1 cellular context compared by ENCODE assay signal in genomic region chr20:47346172-47346571, GRCh38.
TF ChIP-seq lines count a peak whose summit lies in the region.

No MANE protein-coding gene starts in this region.

TF ChIP-seq in GM23338, 12 proteins besides CTCF, POLR2A, EP300 and RAD21 (continued from another document):
- TF ChIP-seq, protein P1, sequence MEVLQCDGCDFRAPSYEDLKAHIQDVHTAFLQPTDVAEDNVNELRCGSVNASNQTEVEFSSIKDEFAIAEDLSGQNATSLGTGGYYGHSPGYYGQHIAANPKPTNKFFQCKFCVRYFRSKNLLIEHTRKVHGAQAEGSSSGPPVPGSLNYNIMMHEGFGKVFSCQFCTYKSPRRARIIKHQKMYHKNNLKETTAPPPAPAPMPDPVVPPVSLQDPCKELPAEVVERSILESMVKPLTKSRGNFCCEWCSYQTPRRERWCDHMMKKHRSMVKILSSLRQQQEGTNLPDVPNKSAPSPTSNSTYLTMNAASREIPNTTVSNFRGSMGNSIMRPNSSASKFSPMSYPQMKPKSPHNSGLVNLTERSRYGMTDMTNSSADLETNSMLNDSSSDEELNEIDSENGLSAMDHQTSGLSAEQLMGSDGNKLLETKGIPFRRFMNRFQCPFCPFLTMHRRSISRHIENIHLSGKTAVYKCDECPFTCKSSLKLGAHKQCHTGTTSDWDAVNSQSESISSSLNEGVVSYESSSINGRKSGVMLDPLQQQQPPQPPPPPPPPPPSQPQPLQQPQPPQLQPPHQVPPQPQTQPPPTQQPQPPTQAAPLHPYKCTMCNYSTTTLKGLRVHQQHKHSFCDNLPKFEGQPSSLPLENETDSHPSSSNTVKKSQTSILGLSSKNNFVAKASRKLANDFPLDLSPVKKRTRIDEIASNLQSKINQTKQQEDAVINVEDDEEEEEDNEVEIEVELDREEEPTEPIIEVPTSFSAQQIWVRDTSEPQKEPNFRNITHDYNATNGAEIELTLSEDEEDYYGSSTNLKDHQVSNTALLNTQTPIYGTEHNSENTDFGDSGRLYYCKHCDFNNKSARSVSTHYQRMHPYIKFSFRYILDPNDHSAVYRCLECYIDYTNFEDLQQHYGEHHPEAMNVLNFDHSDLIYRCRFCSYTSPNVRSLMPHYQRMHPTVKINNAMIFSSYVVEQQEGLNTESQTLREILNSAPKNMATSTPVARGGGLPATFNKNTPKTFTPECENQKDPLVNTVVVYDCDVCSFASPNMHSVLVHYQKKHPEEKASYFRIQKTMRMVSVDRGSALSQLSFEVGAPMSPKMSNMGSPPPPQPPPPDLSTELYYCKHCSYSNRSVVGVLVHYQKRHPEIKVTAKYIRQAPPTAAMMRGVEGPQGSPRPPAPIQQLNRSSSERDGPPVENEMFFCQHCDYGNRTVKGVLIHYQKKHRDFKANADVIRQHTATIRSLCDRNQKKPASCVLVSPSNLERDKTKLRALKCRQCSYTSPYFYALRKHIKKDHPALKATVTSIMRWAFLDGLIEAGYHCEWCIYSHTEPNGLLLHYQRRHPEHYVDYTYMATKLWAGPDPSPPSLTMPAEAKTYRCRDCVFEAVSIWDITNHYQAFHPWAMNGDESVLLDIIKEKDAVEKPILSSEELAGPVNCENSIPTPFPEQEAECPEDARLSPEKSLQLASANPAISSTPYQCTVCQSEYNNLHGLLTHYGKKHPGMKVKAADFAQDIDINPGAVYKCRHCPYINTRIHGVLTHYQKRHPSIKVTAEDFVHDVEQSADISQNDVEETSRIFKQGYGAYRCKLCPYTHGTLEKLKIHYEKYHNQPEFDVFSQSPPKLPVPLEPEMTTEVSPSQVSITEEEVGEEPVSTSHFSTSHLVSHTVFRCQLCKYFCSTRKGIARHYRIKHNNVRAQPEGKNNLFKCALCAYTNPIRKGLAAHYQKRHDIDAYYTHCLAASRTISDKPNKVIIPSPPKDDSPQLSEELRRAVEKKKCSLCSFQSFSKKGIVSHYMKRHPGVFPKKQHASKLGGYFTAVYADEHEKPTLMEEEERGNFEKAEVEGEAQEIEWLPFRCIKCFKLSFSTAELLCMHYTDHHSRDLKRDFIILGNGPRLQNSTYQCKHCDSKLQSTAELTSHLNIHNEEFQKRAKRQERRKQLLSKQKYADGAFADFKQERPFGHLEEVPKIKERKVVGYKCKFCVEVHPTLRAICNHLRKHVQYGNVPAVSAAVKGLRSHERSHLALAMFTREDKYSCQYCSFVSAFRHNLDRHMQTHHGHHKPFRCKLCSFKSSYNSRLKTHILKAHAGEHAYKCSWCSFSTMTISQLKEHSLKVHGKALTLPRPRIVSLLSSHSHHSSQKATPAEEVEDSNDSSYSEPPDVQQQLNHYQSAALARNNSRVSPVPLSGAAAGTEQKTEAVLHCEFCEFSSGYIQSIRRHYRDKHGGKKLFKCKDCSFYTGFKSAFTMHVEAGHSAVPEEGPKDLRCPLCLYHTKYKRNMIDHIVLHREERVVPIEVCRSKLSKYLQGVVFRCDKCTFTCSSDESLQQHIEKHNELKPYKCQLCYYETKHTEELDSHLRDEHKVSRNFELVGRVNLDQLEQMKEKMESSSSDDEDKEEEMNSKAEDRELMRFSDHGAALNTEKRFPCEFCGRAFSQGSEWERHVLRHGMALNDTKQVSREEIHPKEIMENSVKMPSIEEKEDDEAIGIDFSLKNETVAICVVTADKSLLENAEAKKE (CRISPR knock-in tag; IDR thresholded peaks at IDR 0.05), result no peak
- no peak for TF ChIP-seq ZNF114 (CRISPR knock-in tag; IDR thresholded peaks at IDR 0.05)
- no peak for TF ChIP-seq EZH2 (IDR thresholded peaks at IDR 0.05; ENCODE audit: low read depth, unreplicated experiment)
- TF ChIP-seq, protein P2, sequence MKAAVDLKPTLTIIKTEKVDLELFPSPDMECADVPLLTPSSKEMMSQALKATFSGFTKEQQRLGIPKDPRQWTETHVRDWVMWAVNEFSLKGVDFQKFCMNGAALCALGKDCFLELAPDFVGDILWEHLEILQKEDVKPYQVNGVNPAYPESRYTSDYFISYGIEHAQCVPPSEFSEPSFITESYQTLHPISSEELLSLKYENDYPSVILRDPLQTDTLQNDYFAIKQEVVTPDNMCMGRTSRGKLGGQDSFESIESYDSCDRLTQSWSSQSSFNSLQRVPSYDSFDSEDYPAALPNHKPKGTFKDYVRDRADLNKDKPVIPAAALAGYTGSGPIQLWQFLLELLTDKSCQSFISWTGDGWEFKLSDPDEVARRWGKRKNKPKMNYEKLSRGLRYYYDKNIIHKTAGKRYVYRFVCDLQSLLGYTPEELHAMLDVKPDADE (IDR thresholded peaks at IDR 0.05), result no peak
- TF ChIP-seq JUNB (IDR thresholded peaks at IDR 0.05; ENCODE audit: unreplicated experiment), result no peak
